In the genomic region with DNA sequence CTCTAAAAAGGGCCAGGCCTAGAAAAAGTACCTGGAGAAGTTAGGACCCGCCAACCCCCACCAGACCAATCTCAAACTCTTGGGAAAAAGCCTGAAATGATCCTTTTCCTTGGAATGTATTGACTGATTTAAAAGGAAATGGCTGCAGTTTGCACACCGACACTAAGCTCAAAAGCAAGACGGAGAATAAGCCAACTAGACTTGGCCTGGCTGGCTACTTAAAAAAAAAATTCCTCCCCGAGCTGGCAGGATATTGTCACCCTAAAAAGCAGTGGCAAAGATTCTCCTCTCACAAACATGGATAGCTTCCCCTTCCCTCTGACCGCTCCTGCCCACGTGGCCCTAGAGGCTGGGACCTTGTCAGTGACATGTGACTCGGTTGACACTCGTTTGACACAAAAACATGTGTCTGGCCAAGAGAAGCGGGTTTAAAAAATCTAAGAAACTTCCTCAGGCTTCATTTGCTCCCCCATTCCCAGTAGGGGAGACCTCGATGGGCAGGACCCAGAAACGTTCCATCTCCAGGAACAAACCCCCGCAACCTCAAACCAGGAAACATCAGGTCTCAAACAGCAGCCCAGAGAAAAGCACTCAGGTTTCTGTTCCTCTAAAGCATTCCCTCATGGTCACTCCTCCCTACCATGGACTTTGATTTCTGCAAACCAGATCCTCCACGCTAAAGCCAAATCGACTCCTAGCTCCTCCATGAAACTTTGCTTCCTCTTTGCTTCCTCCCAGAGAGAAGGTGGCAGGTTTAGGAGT, we compare ENCODE assay signal across 8 cellular contexts. TPM values are rescaled to one million over a fixed set of nuclear protein-coding genes. Genes with fewer than 3 reads are reported as not detected.
DNase-seq lines count a peak whose midpoint lies in the region; ATAC-seq, FAIRE-seq and TF ChIP-seq lines count a peak whose summit lies in the region.

No MANE protein-coding gene starts in this region.

- peaks cover 24% of the 10 kb centered on the region for H3K27me3 Mint-ChIP-seq in endothelial cell (ENCODE audit: unreplicated experiment)

- FAIRE-seq in RCC 7860 (lab: Jason Lieb, UNC), result no peak

- no peaks in the 10 kb centered on the region for H3K27me3 ChIP-seq in muscle layer of duodenum (ENCODE audit: low read depth, low read length)

- no peak for ATAC-seq in HG02763 (IDR thresholded peaks at IDR 0.05; ENCODE audit: unreplicated experiment)

- DNase-seq in G401 (ENCODE audit: low spot score) (peak; percentile 58), OCI-M2 (lab: John Stamatoyannopoulos, UW; ENCODE audit: unreplicated experiment) (peak; percentile 76), endothelial cell (ENCODE audit: low spot score) (no peak), islet precursor cell (no peak), RCC 7860 (ENCODE audit: low spot score) (no peak), GM10248 (ENCODE audit: extremely low spot score) (no peak)

- no peaks in the 10 kb centered on the region for H3K9me3 ChIP-seq in muscle layer of duodenum (ENCODE audit: control insufficient read depth in 1 of 2, low read length in 2 of 2)

- peak overlapping the region; percentile 89 for H3K27ac Mint-ChIP-seq in endothelial cell (ENCODE audit: unreplicated experiment)

- no peak for TF ChIP-seq CTCF in endothelial cell (IDR thresholded peaks at IDR 0.05; ENCODE audit: unreplicated experiment)
- TF ChIP-seq CTCF in GM10248 (IDR thresholded peaks at IDR 0.05; ENCODE audit: control extremely low read depth, extremely low read depth, low read depth, missing control alignments), result no peak

- peaks cover 4% of the 10 kb centered on the region for H3K36me3 Mint-ChIP-seq in endothelial cell (ENCODE audit: low read depth, unreplicated experiment)

- peak overlapping the region; percentile 96 for H3K27ac ChIP-seq in muscle layer of duodenum (ENCODE audit: low read length)

- peak overlapping the region; percentile 60 to 73 for H3K4me3 ChIP-seq in muscle layer of duodenum (ENCODE audit: low read depth in 1 of 2, low read length in 2 of 2)

- H3K36me3 ChIP-seq in muscle layer of duodenum (ENCODE audit: control insufficient read depth in 1 of 2, insufficient read depth in 2 of 2, low read length in 2 of 2), result peaks cover 0 to 7% of the 10 kb centered on the region in 2 donors

- CTCF ChIA-PET in GM10248 (lab: Yijun Ruan, JAX), result interaction anchor here (1.0 to 2.9 kb wide), 4 partner anchors 19 to 142 kb away, joined by 3 to 9 read pairs (median 4); a partner anchor contains a TSS

- in situ Hi-C loops in G401 (cut with HindIII; ENCODE audit: low sequenced_read_pairs), result no loop called here

- POLR2A ChIA-PET in GM10248 (lab: Yijun Ruan, JAX), result no interaction called here

- H3K4me1 ChIP-seq in muscle layer of duodenum (ENCODE audit: control insufficient read depth in 1 of 2, insufficient read depth in 2 of 2, low read length in 2 of 2), result peaks cover 0 to 4% of the 10 kb centered on the region in 2 donors

- H3K4me1 Mint-ChIP-seq in endothelial cell (ENCODE audit: unreplicated experiment), result peaks cover 8% of the 10 kb centered on the region

- peak overlapping the region; percentile 88 for H3K4me3 Mint-ChIP-seq in endothelial cell (ENCODE audit: unreplicated experiment)

- H3K9me3 Mint-ChIP-seq in endothelial cell (ENCODE audit: unreplicated experiment), result no peaks in the 10 kb centered on the region

RNA-seq across cellular contexts. Expression of a gene that starts 1.3 kb away (rescaled TPM):
- 1.8 and 6.0 TPM in 2 replicates for total RNA-seq in G401 (2014; rRNA removed; shearing (Covaris generic))
- total RNA-seq in endothelial cell (ENCODE audit: unreplicated experiment), result 16.2 TPM

RNA-seq across cellular contexts. Expression of a gene that starts 23.1 kb away (rescaled TPM):
- not detected in 2 replicates for total RNA-seq in G401 (2014; rRNA removed; shearing (Covaris generic))
- not detected for total RNA-seq in endothelial cell (ENCODE audit: unreplicated experiment)

RNA-seq across cellular contexts. Expression of a gene that starts 26.8 kb away (rescaled TPM):
- total RNA-seq in G401 (2014; rRNA removed; shearing (Covaris generic)), result 28.1 and 32.5 TPM in 2 replicates
- 6.3 TPM for total RNA-seq in endothelial cell (ENCODE audit: unreplicated experiment)

RNA-seq across cellular contexts. Expression of a gene that starts 52.5 kb away (rescaled TPM):
- total RNA-seq in G401 (2014; rRNA removed; shearing (Covaris generic)), result 33.2 and 38.2 TPM in 2 replicates
- total RNA-seq in endothelial cell (ENCODE audit: unreplicated experiment), result 53.0 TPM

RNA-seq across cellular contexts. Expression of a gene that starts 57.1 kb away (rescaled TPM):
- 14.8 and 23.1 TPM in 2 replicates for total RNA-seq in G401 (2014; rRNA removed; shearing (Covaris generic))
- 0.90 TPM for total RNA-seq in endothelial cell (ENCODE audit: unreplicated experiment)

Comparison
In these comparisons a context has a peak if more than half of its experiments do, and no peak if none do; other contexts are left out.
1. DNase-seq: peak in G401 (single experiment) and OCI-M2 (single experiment); none in endothelial cell (single experiment), islet precursor cell (single experiment), RCC 7860 (single experiment) and GM10248 (single experiment).